ENCODE assay signal across 8 cellular contexts in genomic region chr12:55673638-55674037, GRCh38. TPM values are rescaled to one million over a fixed set of nuclear protein-coding genes. Genes with fewer than 3 reads are reported as not detected.
DNase-seq lines count a peak whose midpoint lies in the region; ATAC-seq and TF ChIP-seq lines count a peak whose summit lies in the region.

No MANE protein-coding gene starts in this region.

- no peaks in the 10 kb centered on the region for H3K36me3 ChIP-seq in BLaER1 treated with 17β-estradiol and CSF1 and Interleukin-3, amounts not matched to agents 10 nM and 100 nM
- H3K36me3 ChIP-seq in OCI-LY7 (ENCODE audit: insufficient read depth, low read length) (no peaks in the 10 kb centered on the region), neural progenitor cell (no peaks in the 10 kb centered on the region), PC-3 (ENCODE audit: low read depth, low read length) (no peaks in the 10 kb centered on the region)

- H3K4me1 ChIP-seq in BLaER1 treated with 17β-estradiol and CSF1 and Interleukin-3, amounts not matched to agents 10 nM and 100 nM, result peaks cover 11 to 42% (median 15%) of the 10 kb centered on the region in 10 experiments
- peaks cover 28% of the 10 kb centered on the region for H3K4me1 ChIP-seq in OCI-LY7 (ENCODE audit: insufficient read depth, low read length, poor library complexity, severe bottlenecking)
- no peaks in the 10 kb centered on the region for H3K4me1 ChIP-seq in neural progenitor cell
- no peaks in the 10 kb centered on the region for H3K4me1 ChIP-seq in PC-3 (ENCODE audit: insufficient read depth, low read length)

- no peaks in the 10 kb centered on the region for H3K9me3 ChIP-seq in BLaER1 treated with 17β-estradiol and CSF1 and Interleukin-3, amounts not matched to agents 10 nM and 100 nM (replicated peaks in 1 of 11)
- H3K9me3 ChIP-seq in OCI-LY7 (ENCODE audit: low read length) (peaks cover 4% of the 10 kb centered on the region; the same call in 1 of the 2 replicates), neural progenitor cell (ENCODE audit: low read depth) (no peaks in the 10 kb centered on the region), PC-3 (ENCODE audit: low read length) (no peaks in the 10 kb centered on the region)

- H3K4me3 Mint-ChIP-seq in neural progenitor cell, result no peak overlapping the region

- H3K79me2 ChIP-seq in OCI-LY7 (ENCODE audit: insufficient read depth, low read depth, low read length) (no peaks in the 10 kb centered on the region), neural progenitor cell (ENCODE audit: low read depth) (no peaks in the 10 kb centered on the region), PC-3 (ENCODE audit: low read length) (no peaks in the 10 kb centered on the region)

- CTCF ChIA-PET in OCI-LY7 (lab: Charles Lee; ENCODE audit: unreplicated experiment), result interaction anchor here (0.8 to 1.9 kb wide), 8 partner anchors 16 to 64 kb away, joined by 3 to 5 read pairs (median 3); partner anchors contain the start of gene BLOC1S1
- CTCF ChIA-PET in PC-3 (lab: Charles Lee), result no interaction called here

- H3K9ac ChIP-seq in BLaER1 treated with 17β-estradiol and CSF1 and Interleukin-3, amounts not matched to agents 10 nM and 100 nM, result peak overlapping the region in 7 of 11 experiments; percentile 3 to 60 (median 35); a peak in 5 of 22 replicates
- H3K9ac ChIP-seq in neural progenitor cell (no peak overlapping the region), PC-3 (ENCODE audit: low read length) (no peak overlapping the region)

- POLR2A ChIA-PET in OCI-LY7 (lab: Charles Lee), result interaction anchor here (0.6 to 2.4 kb wide), 16 partner anchors 9 to 371 kb away, joined by 3 to 17 read pairs (median 4); partner anchors contain the start of genes BLOC1S1, CD63, ORMDL2 and RAB5B
- POLR2A ChIA-PET in PC-3 (lab: Charles Lee; ENCODE audit: unreplicated experiment), result no interaction called here

- no peak overlapping the region for H3K4me3 ChIP-seq in BLaER1 treated with 17β-estradiol and CSF1 and Interleukin-3, amounts not matched to agents 10 nM and 100 nM
- H3K4me3 ChIP-seq in OCI-LY7 (ENCODE audit: low read depth, low read length, poor library complexity, severe bottlenecking), result peak overlapping the region; percentile 41
- no peak overlapping the region for H3K4me3 ChIP-seq in neural progenitor cell
- H3K4me3 ChIP-seq in PC-3 (ENCODE audit: low read length), result no peak overlapping the region

- DNase-seq in OCI-LY7 (ENCODE audit: low spot score) (peak; percentile 87), neural progenitor cell (ENCODE audit: low spot score) (no peak), NCI-H748 (lab: John Stamatoyannopoulos, UW; ENCODE audit: unreplicated experiment) (no peak), HUDEP-2 (lab: John Stamatoyannopoulos, UW; ENCODE audit: unreplicated experiment in 76 of 76) (no peak), PC-3 (no peak)

- BruUV-seq in OCI-LY7 (replicated peaks; lab: Mats Ljungman, UMichigan) (no TSS peak), PC-3 (replicated peaks; lab: Mats Ljungman, UMichigan) (no TSS peak)

- TF ChIP-seq CTCF in OCI-LY7 (conservative IDR thresholded peaks at IDR 0.05; ENCODE audit: low read length), result no peak
- no peak for TF ChIP-seq CTCF in neural progenitor cell (IDR thresholded peaks at IDR 0.05)
- no peak for TF ChIP-seq CTCF in PC-3 (conservative IDR thresholded peaks at IDR 0.05; ENCODE audit: low read depth, low read length)

- H3F3A ChIP-seq in neural progenitor cell (ENCODE audit: low read depth) (no peaks in the 10 kb centered on the region), PC-3 (ENCODE audit: low read length, unreplicated experiment) (no peaks in the 10 kb centered on the region)

- no peaks in the 10 kb centered on the region for H3K4me1 Mint-ChIP-seq in neural progenitor cell

- H3K36me3 Mint-ChIP-seq in neural progenitor cell, result no peaks in the 10 kb centered on the region

- intact Hi-C loops in OCI-LY7 (cut with micrococcal nuclease; ENCODE audit: unreplicated experiment), result loop anchor here (5.0 kb wide), 2 partner anchors 44 to 254 kb away; partner anchors contain the start of genes BLOC1S1 and PYM1
- intact Hi-C loops in PC-3 (cut with micrococcal nuclease), result no loop called here

- H3K27ac Mint-ChIP-seq in neural progenitor cell, result no peak overlapping the region

- H3K9me2 ChIP-seq in OCI-LY7 (ENCODE audit: insufficient read depth, low read length) (no peaks in the 10 kb centered on the region), PC-3 (replicated peaks; ENCODE audit: low read length) (0 out of 2 replicates have a peak, but pooled peaks cover 3% of the 10 kb centered on the region)

- no peaks in the 10 kb centered on the region for H3K27me3 ChIP-seq in BLaER1 treated with 17β-estradiol and CSF1 and Interleukin-3, amounts not matched to agents 10 nM and 100 nM
- H3K27me3 ChIP-seq in neural progenitor cell (no peaks in the 10 kb centered on the region), PC-3 (ENCODE audit: low read length) (no peaks in the 10 kb centered on the region)

- peak overlapping the region; percentile 28 to 84 (median 56) for H3K4me2 ChIP-seq in BLaER1 treated with 17β-estradiol and CSF1 and Interleukin-3, amounts not matched to agents 10 nM and 100 nM
- H3K4me2 ChIP-seq in OCI-LY7 (ENCODE audit: low read length) (peak overlapping the region; percentile 65), neural progenitor cell (no peak overlapping the region), PC-3 (ENCODE audit: low read length) (no peak overlapping the region)

- no peaks in the 10 kb centered on the region for H3K9me3 Mint-ChIP-seq in neural progenitor cell

- no peaks in the 10 kb centered on the region for H4K20me1 ChIP-seq in BLaER1 treated with 17β-estradiol and CSF1 and Interleukin-3, amounts not matched to agents 10 nM and 100 nM
- H4K20me1 ChIP-seq in OCI-LY7 (ENCODE audit: insufficient read depth, low read length) (no peaks in the 10 kb centered on the region), neural progenitor cell (ENCODE audit: low read depth) (no peaks in the 10 kb centered on the region), PC-3 (ENCODE audit: low read length) (no peaks in the 10 kb centered on the region)

- no peaks in the 10 kb centered on the region for H3K27me3 Mint-ChIP-seq in neural progenitor cell (ENCODE audit: insufficient read depth, low read depth)

- H3K27ac ChIP-seq in BLaER1 treated with 17β-estradiol and CSF1 and Interleukin-3, amounts not matched to agents 10 nM and 100 nM, result peak overlapping the region; percentile 21 to 74 (median 55); a peak in 18 of 22 replicates
- H3K27ac ChIP-seq in OCI-LY7 (ENCODE audit: low read depth, low read length, poor library complexity, severe bottlenecking) (peak overlapping the region; percentile 85), neural progenitor cell (no peak overlapping the region), PC-3 (ENCODE audit: low read length) (no peak overlapping the region)

- H2AFZ ChIP-seq in OCI-LY7 (ENCODE audit: low read length) (peak overlapping the region; percentile 83), neural progenitor cell (replicated peaks) (no peak overlapping the region), PC-3 (ENCODE audit: low read length) (no peak overlapping the region)

- ATAC-seq in GM19351 (IDR thresholded peaks at IDR 0.05; ENCODE audit: unreplicated experiment) (peak; percentile 100), HG03045 (IDR thresholded peaks at IDR 0.05; ENCODE audit: unreplicated experiment) (peak; percentile 88), PC-3 (no peak)

RNA-seq across cellular contexts. Expression of gene ITGA7, which starts 34.1 kb away (rescaled TPM):
- total RNA-seq in OCI-LY7 (2014; rRNA removed; shearing (Covaris generic)), result 1.5 and 2.3 TPM in 2 replicates
- total RNA-seq in OCI-LY7 (2022) (3.3 and 4.0 TPM in 2 replicates), neural progenitor cell (ENCODE audit: low replicate concordance) (43.4 and 75.2 TPM in 2 replicates), PC-3 (2014; rRNA removed) (4.4 and 9.7 TPM in 2 replicates)

RNA-seq across cellular contexts. Expression of gene OR10P1, which starts 36.9 kb away (rescaled TPM):
- total RNA-seq in OCI-LY7 (2014; rRNA removed; shearing (Covaris generic)), result not detected in 2 replicates
- total RNA-seq in OCI-LY7 (2022) (not detected in 2 replicates), neural progenitor cell (ENCODE audit: low replicate concordance) (not detected in 2 replicates), PC-3 (2014; rRNA removed) (not detected in 2 replicates)

RNA-seq across cellular contexts. Expression of gene BLOC1S1, which starts 42.2 kb away (rescaled TPM):
- 139 and 161 TPM in 2 replicates for total RNA-seq in OCI-LY7 (2014; rRNA removed; shearing (Covaris generic))
- total RNA-seq in OCI-LY7 (2022) (152 and 159 TPM in 2 replicates), neural progenitor cell (ENCODE audit: low replicate concordance) (48.1 and 92.5 TPM in 2 replicates), PC-3 (2014; rRNA removed) (63.5 and 90.8 TPM in 2 replicates)

RNA-seq across cellular contexts. Expression of gene RDH5, which starts 46.6 kb away (rescaled TPM):
- 6.2 and 8.9 TPM in 2 replicates for total RNA-seq in OCI-LY7 (2014; rRNA removed; shearing (Covaris generic))
- 19.6 and 20.1 TPM in 2 replicates for total RNA-seq in OCI-LY7 (2022)
- total RNA-seq in neural progenitor cell (ENCODE audit: low replicate concordance), result 3.0 and 14.6 TPM in 2 replicates
- 4.6 and 5.1 TPM in 2 replicates for total RNA-seq in PC-3 (2014; rRNA removed)

RNA-seq across cellular contexts. Expression of gene CD63, which starts 55.2 kb away (rescaled TPM):
- 102 and 143 TPM in 2 replicates for total RNA-seq in OCI-LY7 (2014; rRNA removed; shearing (Covaris generic))
- 112 and 130 TPM in 2 replicates for total RNA-seq in OCI-LY7 (2022)
- 257 and 305 TPM in 2 replicates for total RNA-seq in neural progenitor cell (ENCODE audit: low replicate concordance)
- total RNA-seq in PC-3 (2014; rRNA removed), result 784 and 869 TPM in 2 replicates

Comparison
In these comparisons a context has a peak if more than half of its experiments do, and no peak if none do; other contexts are left out.
1. H3K27ac ChIP-seq: peak in BLaER1 treated with 17β-estradiol and CSF1 and Interleukin-3, amounts not matched to agents 10 nM and 100 nM (11 of 11) and OCI-LY7 (single experiment); none in neural progenitor cell (single experiment) and PC-3 (single experiment).
2. H3K4me2 ChIP-seq: peak in BLaER1 treated with 17β-estradiol and CSF1 and Interleukin-3, amounts not matched to agents 10 nM and 100 nM (11 of 11) and OCI-LY7 (single experiment); none in neural progenitor cell (single experiment) and PC-3 (single experiment).
3. H3K9ac ChIP-seq: peak in BLaER1 treated with 17β-estradiol and CSF1 and Interleukin-3, amounts not matched to agents 10 nM and 100 nM (7 of 11); none in neural progenitor cell (single experiment) and PC-3 (single experiment).